Comparison of ENCODE assay signal across 8 cellular contexts in genomic region chr5:9545301-9545958, GRCh38. TPM values are rescaled to one million over a fixed set of nuclear protein-coding genes. Genes with fewer than 3 reads are reported as not detected.
DNase-seq lines count a peak whose midpoint lies in the region; ATAC-seq, FAIRE-seq and TF ChIP-seq lines count a peak whose summit lies in the region.

No MANE protein-coding gene starts in this region.

- peak overlapping the region; percentile 65 for H3K27ac ChIP-seq in astrocyte (ENCODE audit: low read depth, low read length)
- no peak overlapping the region for H3K27ac ChIP-seq in iPS-20b (ENCODE audit: low read length)
- H3K27ac ChIP-seq in substantia nigra (ENCODE audit: low read depth, low read length, poor library complexity, severe bottlenecking): peak overlapping the region; percentile 77

- H3K36me3 ChIP-seq in astrocyte (ENCODE audit: insufficient read depth, low read length) (peaks cover 20% of the 10 kb centered on the region), iPS-20b (ENCODE audit: insufficient read depth, low read depth, low read length) (peaks cover 19% of the 10 kb centered on the region)

- H3K4me3 ChIP-seq in astrocyte (ENCODE audit: insufficient read depth, low read depth, low read length) (peak overlapping the region; percentile 77), iPS-20b (ENCODE audit: low read length) (peak overlapping the region; percentile 91)

- no peaks in the 10 kb centered on the region for H3K27me3 Mint-ChIP-seq in astrocyte (ENCODE audit: low read depth, unreplicated experiment)

- H3K9ac ChIP-seq in astrocyte (ENCODE audit: low read length): peak overlapping the region; percentile 89
- peak overlapping the region; percentile 89; the same call in 1 of the 2 replicates for H3K9ac ChIP-seq in iPS-20b (ENCODE audit: low read depth, low read length)

- peaks cover 76% of the 10 kb centered on the region for H3K79me2 ChIP-seq in astrocyte (ENCODE audit: insufficient read depth, low read length)

- H4K20me1 ChIP-seq in astrocyte (ENCODE audit: insufficient read depth, low read length): peaks cover 3% of the 10 kb centered on the region

- DNase-seq in astrocyte (ENCODE audit: low read depth) (no peak), substantia nigra (lab: John Stamatoyannopoulos, UW) (peak in 2 of 49 donors; percentile 37 to 48), H4 (ENCODE audit: low spot score) (no peak), NCI-H1694 treated with DMSO at 0.1 percent for 48 hours (lab: John Stamatoyannopoulos, UW) (no peak)
- no peak for DNase-seq in activated CD4-positive, alpha-beta T cell treated with anti-CD3 and anti-CD28 coated beads for 1 hour

- H3K9me3 ChIP-seq in astrocyte (ENCODE audit: insufficient read depth, low read depth, low read length) (no peaks in the 10 kb centered on the region), iPS-20b (ENCODE audit: insufficient read depth, low read depth, low read length) (no peaks in the 10 kb centered on the region)

- peaks cover 12% of the 10 kb centered on the region for H3K4me1 Mint-ChIP-seq in astrocyte (ENCODE audit: low read depth, unreplicated experiment)

- ATAC-seq in HG02678 (IDR thresholded peaks at IDR 0.05; ENCODE audit: unreplicated experiment) (peak; percentile 6), HG03439 (IDR thresholded peaks at IDR 0.05; ENCODE audit: unreplicated experiment) (no peak)

- H3K36me3 Mint-ChIP-seq in astrocyte (ENCODE audit: low read depth, unreplicated experiment): peaks cover 12% of the 10 kb centered on the region

- no peak for TF ChIP-seq CTCF in astrocyte (IDR thresholded peaks at IDR 0.05; ENCODE audit: insufficient read depth, low read depth, low read length)

- no peak for FAIRE-seq in astrocyte (lab: Jason Lieb, UNC)

- H2AFZ ChIP-seq in astrocyte (ENCODE audit: low read depth, low read length): peak overlapping the region; percentile 74

- no peaks in the 10 kb centered on the region for H3K27me3 ChIP-seq in astrocyte (ENCODE audit: insufficient read depth, low read length)
- H3K27me3 ChIP-seq in iPS-20b (ENCODE audit: insufficient read depth, low read length): peaks cover 14% of the 10 kb centered on the region; the same call in 1 of the 2 replicates

- no peaks in the 10 kb centered on the region for H3K9me3 Mint-ChIP-seq in astrocyte (ENCODE audit: unreplicated experiment)

- H3K4me3 Mint-ChIP-seq in astrocyte (ENCODE audit: unreplicated experiment): peak overlapping the region; percentile 88

- peak overlapping the region; percentile 98 for H3K4me2 ChIP-seq in astrocyte (ENCODE audit: low read length)

- H3K4me1 ChIP-seq in astrocyte (ENCODE audit: insufficient read depth, low read length) (peaks cover 6% of the 10 kb centered on the region), iPS-20b (ENCODE audit: insufficient read depth, low read length) (peaks cover 5% of the 10 kb centered on the region; the same call in 1 of the 2 replicates)

- no peak overlapping the region for H3K27ac Mint-ChIP-seq in astrocyte (ENCODE audit: unreplicated experiment)

RNA-seq across cellular contexts. Expression of gene SEMA5A, which starts 0.4 kb away (rescaled TPM):
- total RNA-seq in astrocyte: 13.8 and 15.3 TPM in 2 replicates
- 13.7 and 20.4 TPM in 2 replicates for total RNA-seq in H4 (2014; rRNA removed; shearing (Covaris generic))
